Comparison of ENCODE assay signal across 19 cellular contexts in the genomic region with DNA sequence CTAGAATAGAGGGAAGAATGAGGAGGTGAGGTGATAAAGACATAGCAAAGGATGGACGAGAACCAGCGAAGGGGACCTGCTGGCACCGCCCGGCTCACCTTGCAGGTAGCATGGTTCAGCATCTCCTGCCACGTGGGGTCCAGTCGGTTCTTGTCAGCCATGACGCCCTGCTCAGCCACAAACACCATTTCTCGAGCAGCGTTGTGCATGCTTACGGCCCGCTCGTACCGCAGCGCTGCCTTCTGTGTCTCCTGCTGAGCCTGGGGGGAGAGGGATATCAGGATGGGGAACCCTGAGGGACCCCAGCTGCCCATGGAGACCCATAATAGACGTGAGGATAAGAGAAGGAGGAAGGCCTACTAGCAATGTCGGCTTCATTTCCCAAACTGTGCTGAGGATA. TPM values are rescaled to one million over a fixed set of nuclear protein-coding genes. Genes with fewer than 3 reads are reported as not detected.
DNase-seq lines count a peak whose midpoint lies in the region; ATAC-seq and TF ChIP-seq lines count a peak whose summit lies in the region.
"Had no signal": no experiment of that assay in that cellular context is flagged by ENCODE, and none has a peak within 500 bp of the region (broad histone marks: within the 10 kb centered on the region; RNA-seq: fewer than 3 reads in every experiment).

No MANE protein-coding gene starts in this region.

- H2BK12ac ChIP-seq in trophoblast cell (ENCODE audit: low read length), result no peak overlapping the region

- H3K4me2 ChIP-seq in BLaER1, result no peak overlapping the region
- H3K4me2 ChIP-seq in trophoblast cell (ENCODE audit: low read length), result no peak overlapping the region
- H3K4me2 ChIP-seq: GM23338 had no signal

- no peak overlapping the region for H4K8ac ChIP-seq in trophoblast cell (ENCODE audit: low read depth, low read length)

- no peak overlapping the region for H3K18ac ChIP-seq in trophoblast cell (ENCODE audit: low read length)

- H3K79me2 ChIP-seq in trophoblast cell (ENCODE audit: control insufficient read depth, insufficient read depth, low read length, poor library complexity), result no peaks in the 10 kb centered on the region

- H2AK5ac ChIP-seq in trophoblast cell (ENCODE audit: low read length), result no peak overlapping the region

- H2BK5ac ChIP-seq in trophoblast cell (ENCODE audit: low read depth, low read length, poor library complexity), result no peak overlapping the region

- H3K4me1 ChIP-seq in BLaER1 (peaks cover 72% of the 10 kb centered on the region), neutrophil (ENCODE audit: control insufficient read depth in 1 of 2, insufficient read depth in 1 of 2, low read depth in 1 of 2, low read length in 1 of 2) (peaks cover 98% of the 10 kb centered on the region in 2 experiments), trophoblast cell (ENCODE audit: control insufficient read depth in 1 of 2, insufficient read depth in 2 of 2, low read length in 2 of 2) (no peaks in the 10 kb centered on the region)

- H3K36me3 Mint-ChIP-seq in activated CD4-positive, alpha-beta T cell treated with anti-CD3 and anti-CD28 coated beads, Interleukin-2, amount 10 ng/mL, durations not matched to agents 7 days and 5 days (ENCODE audit: low read depth), result peaks cover 54% of the 10 kb centered on the region
- peaks cover 47% of the 10 kb centered on the region for H3K36me3 Mint-ChIP-seq in T-cell

- H3K9me3 Mint-ChIP-seq in activated CD4-positive, alpha-beta T cell treated with anti-CD3 and anti-CD28 coated beads, Interleukin-2, amount 10 ng/mL, durations not matched to agents 7 days and 5 days, result no peaks in the 10 kb centered on the region
- H3K9me3 Mint-ChIP-seq in T-cell, result no peaks in the 10 kb centered on the region
- H3K9me3 Mint-ChIP-seq: GM23338, IgD-negative memory B cell had no signal

- H3K23ac ChIP-seq in trophoblast cell (ENCODE audit: low read length), result no peak overlapping the region

- H3K4ac ChIP-seq in trophoblast cell (ENCODE audit: low read depth, low read length), result no peak overlapping the region

- CTCF ChIA-PET in activated CD4-positive, alpha-beta T cell treated with anti-CD3 and anti-CD28 coated beads, Interleukin-2, amount 10 ng/mL, durations not matched to agents 7 days and 5 days (lab: Charles Lee), result interaction anchor here (1.7 to 1.9 kb wide), 2 partner anchors 8 to 11 kb away, joined by 6 read pairs; partner anchors contain the start of gene SH3BP5L
- CTCF ChIA-PET in T-cell (lab: Charles Lee), result no interaction called here

- H3K27me3 Mint-ChIP-seq in activated CD4-positive, alpha-beta T cell treated with anti-CD3 and anti-CD28 coated beads, Interleukin-2, amount 10 ng/mL, durations not matched to agents 7 days and 5 days, result no peaks in the 10 kb centered on the region
- H3K27me3 Mint-ChIP-seq in T-cell, result no peaks in the 10 kb centered on the region
- H3K27me3 Mint-ChIP-seq: B cell, IgD-negative memory B cell had no signal

- peak overlapping the region; percentile 27 for H3K27ac Mint-ChIP-seq in activated CD4-positive, alpha-beta T cell treated with anti-CD3 and anti-CD28 coated beads, Interleukin-2, amount 10 ng/mL, durations not matched to agents 7 days and 5 days
- peak overlapping the region; percentile 24 to 49 for H3K27ac Mint-ChIP-seq in T-cell
- H3K27ac Mint-ChIP-seq: B cell, GM23338 had no signal

- peaks cover 19% of the 10 kb centered on the region for H4K20me1 ChIP-seq in BLaER1

- no peak overlapping the region for H4K91ac ChIP-seq in trophoblast cell (ENCODE audit: low read depth, low read length)

- no peak overlapping the region for H4K12ac ChIP-seq in trophoblast cell (ENCODE audit: low read depth, low read length)

- ATAC-seq in T-cell (replicated peaks in 1 of 4), result no peak
- no peak for ATAC-seq in HG03565 (IDR thresholded peaks at IDR 0.05; ENCODE audit: unreplicated experiment)
- ATAC-seq: GM23338, HCT116, Panc1 had no signal

- H3K9ac ChIP-seq in BLaER1, result no peak overlapping the region
- H3K9ac ChIP-seq in trophoblast cell (ENCODE audit: low read length), result no peak overlapping the region

- H2BK120ac ChIP-seq in trophoblast cell (ENCODE audit: insufficient read depth, low read length, poor library complexity), result no peak overlapping the region

- POLR2A ChIA-PET in activated CD4-positive, alpha-beta T cell treated with anti-CD3 and anti-CD28 coated beads, Interleukin-2, amount 10 ng/mL, durations not matched to agents 7 days and 5 days (lab: Charles Lee), result no interaction called here
- POLR2A ChIA-PET in T-cell (lab: Charles Lee), result no interaction called here

- H3K36me3 ChIP-seq in BLaER1 (peaks cover 82% of the 10 kb centered on the region), neutrophil (peaks cover 67% of the 10 kb centered on the region), trophoblast cell (ENCODE audit: control insufficient read depth in 1 of 2, insufficient read depth in 2 of 2, low read length in 2 of 2) (peaks cover 54 to 68% of the 10 kb centered on the region in 2 experiments)

- no peak for TF ChIP-seq CTCF in neutrophil (IDR thresholded peaks at IDR 0.05)

- DNase-seq in activated CD4-positive, alpha-beta T cell treated with anti-CD3 and anti-CD28 coated beads, Interleukin-2, amount 10 ng/mL, durations not matched to agents 7 days and 5 days, result no peak
- DNase-seq in activated CD4-positive, alpha-beta T cell treated with anti-CD3 and anti-CD28 coated beads for 48 hours, result no peak
- no peak for DNase-seq in T-cell
- no peak for DNase-seq in trophoblast cell
- DNase-seq: Kasumi-1, MG63, NCI-H1048, NCI-H1436, NCI-H2029, NCI-H2171 had no signal

- no peaks in the 10 kb centered on the region for H3K27me3 ChIP-seq in BLaER1
- H3K27me3 ChIP-seq in neutrophil, result no peaks in the 10 kb centered on the region
- no peaks in the 10 kb centered on the region for H3K27me3 ChIP-seq in trophoblast cell (ENCODE audit: insufficient read depth, low read length)
- H3K27me3 ChIP-seq: MG63 had no signal

- H3K79me1 ChIP-seq in trophoblast cell (ENCODE audit: low read length), result no peaks in the 10 kb centered on the region

- H3K14ac ChIP-seq in trophoblast cell (ENCODE audit: low read length), result no peak overlapping the region

- WGBS in trophoblast cell (ENCODE audit: extremely low coverage, insufficient coverage, insufficient read length), result no CpG with 5 or more reads among the region's 16 CpGs

- H3K4me3 ChIP-seq in BLaER1 (no peak overlapping the region), neutrophil (ENCODE audit: low read depth in 1 of 2, low read length in 1 of 2) (no peak overlapping the region), trophoblast cell (ENCODE audit: low read depth, low read length) (no peak overlapping the region)
- H3K4me3 ChIP-seq: GM23338, MG63 had no signal

- no peaks in the 10 kb centered on the region for H3K9me3 ChIP-seq in BLaER1
- no peaks in the 10 kb centered on the region for H3K9me3 ChIP-seq in neutrophil
- no peaks in the 10 kb centered on the region for H3K9me3 ChIP-seq in trophoblast cell (ENCODE audit: insufficient read depth, low read depth, low read length)
- H3K9me3 ChIP-seq: MG63 had no signal

- H3K27ac ChIP-seq in BLaER1 (peak overlapping the region; percentile 0; the same call in 1 of the 2 replicates), neutrophil (peak overlapping the region; percentile 99), trophoblast cell (ENCODE audit: low read depth, low read length) (no peak overlapping the region)

- peaks cover 43% of the 10 kb centered on the region for H3K4me1 Mint-ChIP-seq in activated CD4-positive, alpha-beta T cell treated with anti-CD3 and anti-CD28 coated beads, Interleukin-2, amount 10 ng/mL, durations not matched to agents 7 days and 5 days
- peaks cover 39 to 41% (median 41%) of the 10 kb centered on the region in 3 donors for H3K4me1 Mint-ChIP-seq in T-cell

- H2AFZ ChIP-seq in trophoblast cell (ENCODE audit: insufficient read depth, low read length, poor library complexity), result no peak overlapping the region
- H2AFZ ChIP-seq: GM23338 had no signal

- H3K4me3 Mint-ChIP-seq in activated CD4-positive, alpha-beta T cell treated with anti-CD3 and anti-CD28 coated beads, Interleukin-2, amount 10 ng/mL, durations not matched to agents 7 days and 5 days, result no peak overlapping the region
- peak overlapping the region in 1 of 3 donors; percentile 4 for H3K4me3 Mint-ChIP-seq in T-cell
- H3K4me3 Mint-ChIP-seq: B cell, GM23338, IgD-negative memory B cell had no signal

RNA-seq across cellular contexts. Expression of gene SH3BP5L, which starts 11.4 kb away (rescaled TPM):
- total RNA-seq in activated CD4-positive, alpha-beta T cell treated with anti-CD3 and anti-CD28 coated beads, Interleukin-2, amount 10 ng/mL, durations not matched to agents 7 days and 5 days, result 10 to 100 TPM; 29.7 to 32.7 TPM
- total RNA-seq in T-cell, result 10 to 100 TPM; 16.8 to 41.4 (median 36.3) TPM
- polyA plus RNA-seq in trophoblast cell (2013), result 21.2 and 22.7 TPM in 2 replicates

RNA-seq across cellular contexts. Expression of gene ZNF672, which starts 23.7 kb away (rescaled TPM):
- 10 to 100 TPM; 46.5 to 56.9 TPM for total RNA-seq in activated CD4-positive, alpha-beta T cell treated with anti-CD3 and anti-CD28 coated beads, Interleukin-2, amount 10 ng/mL, durations not matched to agents 7 days and 5 days
- 10 to 100 TPM; 27.7 to 46.7 (median 42.1) TPM for total RNA-seq in T-cell
- polyA plus RNA-seq in trophoblast cell (2013), result 40.2 and 42.1 TPM in 2 replicates

RNA-seq across cellular contexts. Expression of gene ZNF692, which starts 44.5 kb away (rescaled TPM):
- 10 to 100 TPM; 55.5 to 57.6 TPM for total RNA-seq in activated CD4-positive, alpha-beta T cell treated with anti-CD3 and anti-CD28 coated beads, Interleukin-2, amount 10 ng/mL, durations not matched to agents 7 days and 5 days
- total RNA-seq in T-cell, result 10 to 100 TPM; 53.9 to 88.1 (median 78.7) TPM
- polyA plus RNA-seq in trophoblast cell (2013), result 23.6 and 24.7 TPM in 2 replicates

RNA-seq across cellular contexts. Expression of gene LYPD8, which starts 58.8 kb away (rescaled TPM):
- not detected for total RNA-seq in activated CD4-positive, alpha-beta T cell treated with anti-CD3 and anti-CD28 coated beads, Interleukin-2, amount 10 ng/mL, durations not matched to agents 7 days and 5 days
- total RNA-seq in T-cell, result not detected
- polyA plus RNA-seq in trophoblast cell (2013), result not detected in 2 replicates
- total RNA-seq: B cell, GM23338, NCI-H460 had no signal
- polyA plus RNA-seq: GM23338, IgD-negative memory B cell had no signal
